In genomic region chr1:32438777-32439176, GRCh38 we compare ENCODE assay signal across 10 cellular contexts. TPM values are rescaled to one million over a fixed set of nuclear protein-coding genes. Genes with fewer than 3 reads are reported as not detected.
"Had no signal": no experiment of that assay in that cellular context is flagged by ENCODE, and none has a peak within 500 bp of the region (broad histone marks: within the 10 kb centered on the region; RNA-seq: fewer than 3 reads in every experiment).

No MANE protein-coding gene starts in this region.

RNA-seq across cellular contexts. Expression of gene ZBTB8B, which starts 26.1 kb away (rescaled TPM):
- total RNA-seq: colonic mucosa, fibroblast of lung, fibroblast of villous mesenchyme, left colon, left lobe of liver, mononuclear cell had no signal
- polyA plus RNA-seq: esophagus; fibroblast of lung; foreskin keratinocyte; immature natural killer cell; naive thymus-derived CD4-positive, alpha-beta T cell had no signal
